Comparison of ENCODE assay signal across 9 cellular contexts in genomic region chr10:5776150-5776880, GRCh38. TPM values are rescaled to one million over a fixed set of nuclear protein-coding genes. Genes with fewer than 3 reads are reported as not detected.
DNase-seq lines count a peak whose midpoint lies in the region; ATAC-seq and TF ChIP-seq lines count a peak whose summit lies in the region.
"Had no signal": no experiment of that assay in that cellular context is flagged by ENCODE, and none has a peak within 500 bp of the region (broad histone marks: within the 10 kb centered on the region; RNA-seq: fewer than 3 reads in every experiment).

No MANE protein-coding gene starts in this region.

- no peaks in the 10 kb centered on the region for H3K9me3 Mint-ChIP-seq in naive thymus-derived CD8-positive, alpha-beta T cell

- peak overlapping the region; percentile 43 to 81 (median 72) for H3K4me3 Mint-ChIP-seq in naive thymus-derived CD8-positive, alpha-beta T cell

- no peaks in the 10 kb centered on the region for H3K27me3 Mint-ChIP-seq in naive thymus-derived CD8-positive, alpha-beta T cell

- peaks cover 18 to 62% (median 39%) of the 10 kb centered on the region in 4 donors for H3K4me1 Mint-ChIP-seq in naive thymus-derived CD8-positive, alpha-beta T cell

- no peak overlapping the region for H3K4me3 ChIP-seq in AG09309 (ENCODE audit: control insufficient read depth, low read depth, low read length)
- H3K4me3 ChIP-seq in duodenal mucosa (ENCODE audit: low read depth in 1 of 2, low read length in 2 of 2): no peak overlapping the region
- H3K4me3 ChIP-seq: pancreas had no signal

- peaks cover 17 to 62% of the 10 kb centered on the region in 2 donors for H3K36me3 ChIP-seq in duodenal mucosa (ENCODE audit: control insufficient read depth in 1 of 2, insufficient read depth in 2 of 2, low read length in 2 of 2)

- POLR2A ChIA-PET in naive thymus-derived CD8-positive, alpha-beta T cell (lab: Charles Lee): interaction anchor here (0.9 to 1.9 kb wide), 6 partner anchors 12 to 112 kb away, joined by 3 to 19 read pairs (median 4); partner anchors contain the start of gene GDI2

- ATAC-seq in naive thymus-derived CD8-positive, alpha-beta T cell: peak in 1 of 2 donors; percentile 14
- ATAC-seq in HG03139 (IDR thresholded peaks at IDR 0.05; ENCODE audit: unreplicated experiment): no peak

- H3K27ac Mint-ChIP-seq in naive thymus-derived CD8-positive, alpha-beta T cell: peak overlapping the region; percentile 87 to 97 (median 92)

- peaks cover 4 to 7% of the 10 kb centered on the region in 2 donors for H3K4me1 ChIP-seq in duodenal mucosa (ENCODE audit: control insufficient read depth in 1 of 2, insufficient read depth in 2 of 2, low read length in 2 of 2)

- H3K9me3 ChIP-seq in duodenal mucosa (ENCODE audit: control insufficient read depth in 1 of 2, low read length in 2 of 2): no peaks in the 10 kb centered on the region
- H3K9me3 ChIP-seq: pancreas had no signal

- no peaks in the 10 kb centered on the region for H3K27me3 ChIP-seq in duodenal mucosa (ENCODE audit: control insufficient read depth in 1 of 2, insufficient read depth in 2 of 2, low read length in 2 of 2)
- H3K27me3 ChIP-seq: pancreas had no signal

- peaks cover 0 to 72% (median 22%) of the 10 kb centered on the region in 3 donors for H3K36me3 Mint-ChIP-seq in naive thymus-derived CD8-positive, alpha-beta T cell

- TF ChIP-seq CTCF in AG09309 (IDR thresholded peaks at IDR 0.05; ENCODE audit: control insufficient read depth, insufficient read depth, low read depth, low read length, missing control alignments): peak; percentile 17

- peak overlapping the region; percentile 25 for H3K27ac ChIP-seq in duodenal mucosa (ENCODE audit: low read depth, low read length)

- DNase-seq in AG09309 (ENCODE audit: low read depth) (no peak), LHCN-M2 (ENCODE audit: low read depth) (peak; percentile 36), Kasumi-1 (lab: John Stamatoyannopoulos, UW) (no peak), NCI-H187 treated with DMSO at 0.1 percent for 48 hours (lab: John Stamatoyannopoulos, UW) (no peak), NCI-H1436 treated with DMSO at 0.1 percent for 48 hours (lab: John Stamatoyannopoulos, UW) (no peak)
- DNase-seq in naive thymus-derived CD8-positive, alpha-beta T cell: no peak
- DNase-seq: pancreas had no signal

- no peak overlapping the region for H3K9ac ChIP-seq in duodenal mucosa (ENCODE audit: low read depth in 1 of 2, low read length in 2 of 2)

RNA-seq across cellular contexts. Expression of gene GDI2, which starts 36.9 kb away (rescaled TPM):
- total RNA-seq in LHCN-M2 (2014; rRNA removed): 341 and 359 TPM in 2 replicates
- 152 TPM for polyA plus RNA-seq in LHCN-M2 (2012)
- total RNA-seq in naive thymus-derived CD8-positive, alpha-beta T cell: 100 to 1,000 TPM; 122 to 130 TPM
- 100 to 1,000 TPM; 145 to 171 (median 157) TPM for polyA plus RNA-seq in naive thymus-derived CD8-positive, alpha-beta T cell
